Comparison of ENCODE assay signal across 15 cellular contexts in the genomic region with DNA sequence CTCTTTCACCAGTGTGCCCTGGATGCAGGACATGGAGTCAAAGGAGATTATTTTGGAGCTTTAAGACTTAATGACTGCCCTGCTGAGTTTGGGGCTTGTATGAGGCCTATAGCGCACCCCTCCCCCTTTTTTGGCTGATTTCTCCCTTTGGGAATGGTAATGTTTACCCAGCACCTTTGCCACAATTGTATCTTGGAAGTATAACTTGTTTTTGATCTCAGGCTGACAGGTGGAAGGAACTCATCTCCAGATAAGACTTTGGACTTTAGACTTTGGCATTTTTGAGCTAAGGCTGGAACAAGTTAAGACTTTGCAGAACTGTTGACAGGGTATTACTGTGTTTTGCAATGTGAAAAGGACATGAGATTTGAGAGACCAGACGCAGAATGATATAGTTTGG.
DNase-seq lines count a peak whose midpoint lies in the region; ATAC-seq and TF ChIP-seq lines count a peak whose summit lies in the region.
"Had no signal": no experiment of that assay in that cellular context is flagged by ENCODE, and none has a peak within 500 bp of the region (broad histone marks: within the 10 kb centered on the region; RNA-seq: fewer than 3 reads in every experiment).

No MANE protein-coding gene starts in this region.

- CTCF ChIA-PET in MCF 10A (lab: Yijun Ruan, JAX) = no interaction called here

- no peak overlapping the region for H3K4me2 ChIP-seq in hepatocyte
- H3K4me2 ChIP-seq: A549 had no signal

- no peak overlapping the region for H3K9ac ChIP-seq in liver (ENCODE audit: low read depth in 1 of 2, low read length in 2 of 2)

- H3K9me3 Mint-ChIP-seq in type B pancreatic cell (peaks cover 19% of the 10 kb centered on the region), MCF 10A (ENCODE audit: unreplicated experiment) (peaks cover 14% of the 10 kb centered on the region)

- POLR2A ChIA-PET in MCF 10A (lab: Yijun Ruan, JAX) = no interaction called here

- H3K4me1 ChIP-seq in hepatocyte (ENCODE audit: insufficient read depth) = peaks cover 12% of the 10 kb centered on the region
- H3K4me1 ChIP-seq in liver (ENCODE audit: control insufficient read depth in 4 of 4, insufficient read depth in 4 of 4, low read length in 3 of 4) = no peaks in the 10 kb centered on the region
- no peaks in the 10 kb centered on the region for H3K4me1 ChIP-seq in lower lobe of right lung
- H3K4me1 ChIP-seq: A549 had no signal

- 80% methylated on average over 2 of the region's 2 CpGs for WGBS in hepatocyte (ENCODE audit: low lambda C conversion rate, missing lambda C conversion rate)
- WGBS in liver = 75% methylated on average over 2 of the region's 2 CpGs

- H2AFZ ChIP-seq in hepatocyte = no peak overlapping the region

- peak overlapping the region; percentile 5 for H3K27ac Mint-ChIP-seq in type B pancreatic cell
- no peak overlapping the region for H3K27ac Mint-ChIP-seq in MCF 10A (ENCODE audit: low read depth, unreplicated experiment)
- H3K27ac Mint-ChIP-seq: CD8-positive, alpha-beta T cell had no signal

- H4K20me1 ChIP-seq in hepatocyte (ENCODE audit: insufficient read depth, poor library complexity, severe bottlenecking) = no peaks in the 10 kb centered on the region

- H3K27ac ChIP-seq in hepatocyte = peak overlapping the region; percentile 57
- H3K27ac ChIP-seq in liver (ENCODE audit: low read depth in 1 of 2, low read length in 2 of 2) = no peak overlapping the region
- H3K27ac ChIP-seq in lower lobe of right lung = no peak overlapping the region
- H3K27ac ChIP-seq: A549 had no signal

- TF ChIP-seq CTCF in hepatocyte (IDR thresholded peaks at IDR 0.05; ENCODE audit: poor library complexity) (no peak), liver (IDR thresholded peaks at IDR 0.05; ENCODE audit: low read depth, low read length, missing input control) (no peak), type B pancreatic cell (conservative IDR thresholded peaks at IDR 0.05) (no peak), MCF 10A (IDR thresholded peaks at IDR 0.05; ENCODE audit: unreplicated experiment) (no peak), lower lobe of right lung (IDR thresholded peaks at IDR 0.05) (no peak)

- no peaks in the 10 kb centered on the region for H3K9me2 ChIP-seq in hepatocyte (replicated peaks; ENCODE audit: insufficient read depth)

- DNase-seq in LoVo (ENCODE audit: low spot score) (peak; percentile 66), hepatocyte (ENCODE audit: low spot score) (peak; percentile 24), type B pancreatic cell (ENCODE audit: extremely low spot score, unreplicated experiment) (no peak), MCF 10A (ENCODE audit: unreplicated experiment) (no peak), lower lobe of right lung (no peak), DMS114 treated with DMSO at 0.1 percent for 48 hours (lab: John Stamatoyannopoulos, UW; ENCODE audit: unreplicated experiment) (no peak)
- DNase-seq: CD8-positive, alpha-beta T cell; COR-L47; DMS53; GF-D8; IMR-90 had no signal

- intact Hi-C loops in MCF 10A (cut with micrococcal nuclease) = no loop called here
- intact Hi-C loops in lower lobe of right lung (cut with DNase I) = no loop called here

- H3K4me3 ChIP-seq in hepatocyte (no peak overlapping the region), liver (ENCODE audit: low read depth in 1 of 3, low read length in 3 of 3) (no peak overlapping the region), lower lobe of right lung (no peak overlapping the region)
- H3K4me3 ChIP-seq: A549 had no signal

- H3K36me3 Mint-ChIP-seq in type B pancreatic cell (peaks cover 53% of the 10 kb centered on the region), MCF 10A (ENCODE audit: insufficient read depth, unreplicated experiment) (peaks cover 7% of the 10 kb centered on the region)

- no peak for TF ChIP-seq RAD21 in liver (IDR thresholded peaks at IDR 0.05)

- H3K27me3 ChIP-seq in hepatocyte = no peaks in the 10 kb centered on the region
- H3K27me3 ChIP-seq in liver (ENCODE audit: control insufficient read depth in 4 of 4, insufficient read depth in 4 of 4, low read length in 3 of 4) = no peaks in the 10 kb centered on the region
- H3K27me3 ChIP-seq in lower lobe of right lung (ENCODE audit: low read depth) = no peaks in the 10 kb centered on the region

- no peaks in the 10 kb centered on the region for H3K27me3 Mint-ChIP-seq in type B pancreatic cell
- no peaks in the 10 kb centered on the region for H3K27me3 Mint-ChIP-seq in MCF 10A (ENCODE audit: insufficient read depth, unreplicated experiment)

- H3K4me3 Mint-ChIP-seq in type B pancreatic cell (no peak overlapping the region), MCF 10A (ENCODE audit: unreplicated experiment) (no peak overlapping the region)
- H3K4me3 Mint-ChIP-seq: CD14-positive monocyte; CD8-positive, alpha-beta T cell had no signal

- no peaks in the 10 kb centered on the region for H3K36me3 ChIP-seq in hepatocyte (replicated peaks; ENCODE audit: insufficient read depth, low read depth)
- H3K36me3 ChIP-seq in liver (ENCODE audit: control insufficient read depth in 4 of 4, insufficient read depth in 3 of 4, low read depth in 1 of 4, low read length in 3 of 4) = peaks cover 0 to 4% (median 0%) of the 10 kb centered on the region in 4 donors
- H3K36me3 ChIP-seq in lower lobe of right lung = no peaks in the 10 kb centered on the region

- H3K4me1 Mint-ChIP-seq in type B pancreatic cell (ENCODE audit: unreplicated experiment) (no peaks in the 10 kb centered on the region), MCF 10A (ENCODE audit: insufficient read depth, unreplicated experiment) (no peaks in the 10 kb centered on the region)

- BruUV-seq in MCF 10A (replicated peaks; lab: Mats Ljungman, UMichigan) = no TSS peak

- H3K79me2 ChIP-seq in hepatocyte = no peaks in the 10 kb centered on the region

- H3K9me3 ChIP-seq in hepatocyte (ENCODE audit: low read depth) = no peaks in the 10 kb centered on the region
- H3K9me3 ChIP-seq in liver (ENCODE audit: control insufficient read depth in 4 of 4, low read length in 3 of 4) = no peaks in the 10 kb centered on the region
- no peaks in the 10 kb centered on the region for H3K9me3 ChIP-seq in lower lobe of right lung
- H3K9me3 ChIP-seq: A549 had no signal

- ATAC-seq in lower lobe of right lung = no peak
- ATAC-seq: A549; CD8-positive, alpha-beta T cell; HCT116 had no signal

TF ChIP-seq in liver, 16 proteins besides CTCF, POLR2A, EP300 and RAD21:
- TF ChIP-seq HNF4A (conservative IDR thresholded peaks at IDR 0.05) = peak; percentile 52 to 60
- TF ChIP-seq, protein P1, sequence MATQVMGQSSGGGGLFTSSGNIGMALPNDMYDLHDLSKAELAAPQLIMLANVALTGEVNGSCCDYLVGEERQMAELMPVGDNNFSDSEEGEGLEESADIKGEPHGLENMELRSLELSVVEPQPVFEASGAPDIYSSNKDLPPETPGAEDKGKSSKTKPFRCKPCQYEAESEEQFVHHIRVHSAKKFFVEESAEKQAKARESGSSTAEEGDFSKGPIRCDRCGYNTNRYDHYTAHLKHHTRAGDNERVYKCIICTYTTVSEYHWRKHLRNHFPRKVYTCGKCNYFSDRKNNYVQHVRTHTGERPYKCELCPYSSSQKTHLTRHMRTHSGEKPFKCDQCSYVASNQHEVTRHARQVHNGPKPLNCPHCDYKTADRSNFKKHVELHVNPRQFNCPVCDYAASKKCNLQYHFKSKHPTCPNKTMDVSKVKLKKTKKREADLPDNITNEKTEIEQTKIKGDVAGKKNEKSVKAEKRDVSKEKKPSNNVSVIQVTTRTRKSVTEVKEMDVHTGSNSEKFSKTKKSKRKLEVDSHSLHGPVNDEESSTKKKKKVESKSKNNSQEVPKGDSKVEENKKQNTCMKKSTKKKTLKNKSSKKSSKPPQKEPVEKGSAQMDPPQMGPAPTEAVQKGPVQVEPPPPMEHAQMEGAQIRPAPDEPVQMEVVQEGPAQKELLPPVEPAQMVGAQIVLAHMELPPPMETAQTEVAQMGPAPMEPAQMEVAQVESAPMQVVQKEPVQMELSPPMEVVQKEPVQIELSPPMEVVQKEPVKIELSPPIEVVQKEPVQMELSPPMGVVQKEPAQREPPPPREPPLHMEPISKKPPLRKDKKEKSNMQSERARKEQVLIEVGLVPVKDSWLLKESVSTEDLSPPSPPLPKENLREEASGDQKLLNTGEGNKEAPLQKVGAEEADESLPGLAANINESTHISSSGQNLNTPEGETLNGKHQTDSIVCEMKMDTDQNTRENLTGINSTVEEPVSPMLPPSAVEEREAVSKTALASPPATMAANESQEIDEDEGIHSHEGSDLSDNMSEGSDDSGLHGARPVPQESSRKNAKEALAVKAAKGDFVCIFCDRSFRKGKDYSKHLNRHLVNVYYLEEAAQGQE (IDR thresholded peaks at IDR 0.05) = no peak
- TF ChIP-seq JUND (IDR thresholded peaks at IDR 0.05) = no peak

Comparison
In these comparisons a context has a peak if more than half of its experiments do, and no peak if none do; other contexts are left out.
1. DNase-seq: peak in LoVo (single experiment) and hepatocyte (single experiment); none in type B pancreatic cell (single experiment), MCF 10A (single experiment), lower lobe of right lung (single experiment) and DMS114 treated with DMSO at 0.1 percent for 48 hours (single experiment).